ENCODE assay signal across 2 cellular contexts in the genomic region with DNA sequence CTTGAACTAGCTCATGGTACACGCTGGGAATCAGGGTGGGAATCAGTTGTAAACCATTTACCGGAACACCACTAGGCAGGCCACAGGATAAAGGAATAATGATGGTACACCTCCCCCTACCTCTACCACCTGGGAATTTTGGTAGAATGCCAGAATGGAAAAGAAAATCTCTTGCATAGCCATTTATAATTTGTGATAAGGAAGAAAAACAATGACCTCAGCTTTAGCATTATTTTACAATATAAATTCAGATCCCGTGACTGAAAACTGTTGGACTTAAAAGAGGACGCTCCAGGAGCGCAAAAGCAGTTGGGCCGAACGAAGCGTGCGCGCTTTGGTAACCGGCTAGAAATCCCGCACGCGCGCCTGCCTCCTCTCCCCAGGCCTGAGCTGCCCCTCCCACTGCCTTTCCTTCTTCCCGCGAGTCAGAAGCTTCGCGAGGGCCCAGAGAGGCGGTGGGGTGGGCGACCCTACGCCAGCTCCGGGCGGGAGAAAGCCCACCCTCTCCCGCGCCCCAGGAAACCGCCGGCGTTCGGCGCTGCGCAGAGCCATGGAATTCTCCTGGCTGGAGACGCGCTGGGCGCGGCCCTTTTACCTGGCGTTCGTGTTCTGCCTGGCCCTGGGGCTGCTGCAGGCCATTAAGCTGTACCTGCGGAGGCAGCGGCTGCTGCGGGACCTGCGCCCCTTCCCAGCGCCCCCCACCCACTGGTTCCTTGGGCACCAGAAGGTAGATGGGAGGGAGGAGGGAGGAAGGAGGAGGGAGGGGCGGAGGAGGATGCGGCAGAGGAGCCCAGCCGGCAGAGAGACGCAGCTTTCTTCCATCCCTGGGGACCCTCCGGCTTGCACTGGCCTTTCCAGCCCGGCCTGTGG.
TF ChIP-seq lines count a peak whose summit lies in the region.

TSS of gene CYP4X1 (plus strand) at position 402 of the 870 bp plus-strand sequence. CDS start at position 551, 149 bp downstream.

TF ChIP-seq in A549, 52 proteins besides CTCF, POLR2A, EP300 and RAD21 (continued from another document):
- TF ChIP-seq USF2 (IDR thresholded peaks at IDR 0.05) (no peak), EHF (CRISPR knock-in tag; IDR thresholded peaks at IDR 0.05) (no peak), CHD4 (IDR thresholded peaks at IDR 0.05; ENCODE audit: borderline replicate concordance) (no peak), FOSB (CRISPR knock-in tag; IDR thresholded peaks at IDR 0.05) (no peak), BHLHE40 (IDR thresholded peaks at IDR 0.05; ENCODE audit: low read depth, low read length) (no peak), FOXS1 (CRISPR knock-in tag; IDR thresholded peaks at IDR 0.05) (no peak), ZC3H11A (IDR thresholded peaks at IDR 0.05) (no peak), RNF2 (IDR thresholded peaks at IDR 0.05; ENCODE audit: borderline replicate concordance, low read depth) (no peak), HOXA7 (CRISPR knock-in tag; IDR thresholded peaks at IDR 0.05) (no peak), ZSCAN20 (CRISPR knock-in tag; IDR thresholded peaks at IDR 0.05) (no peak)
- TF ChIP-seq, protein P1, sequence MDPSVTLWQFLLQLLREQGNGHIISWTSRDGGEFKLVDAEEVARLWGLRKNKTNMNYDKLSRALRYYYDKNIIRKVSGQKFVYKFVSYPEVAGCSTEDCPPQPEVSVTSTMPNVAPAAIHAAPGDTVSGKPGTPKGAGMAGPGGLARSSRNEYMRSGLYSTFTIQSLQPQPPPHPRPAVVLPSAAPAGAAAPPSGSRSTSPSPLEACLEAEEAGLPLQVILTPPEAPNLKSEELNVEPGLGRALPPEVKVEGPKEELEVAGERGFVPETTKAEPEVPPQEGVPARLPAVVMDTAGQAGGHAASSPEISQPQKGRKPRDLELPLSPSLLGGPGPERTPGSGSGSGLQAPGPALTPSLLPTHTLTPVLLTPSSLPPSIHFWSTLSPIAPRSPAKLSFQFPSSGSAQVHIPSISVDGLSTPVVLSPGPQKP (IDR thresholded peaks at IDR 0.05; ENCODE audit: low read depth, low read length) = no peak
- TF ChIP-seq, protein P2, sequence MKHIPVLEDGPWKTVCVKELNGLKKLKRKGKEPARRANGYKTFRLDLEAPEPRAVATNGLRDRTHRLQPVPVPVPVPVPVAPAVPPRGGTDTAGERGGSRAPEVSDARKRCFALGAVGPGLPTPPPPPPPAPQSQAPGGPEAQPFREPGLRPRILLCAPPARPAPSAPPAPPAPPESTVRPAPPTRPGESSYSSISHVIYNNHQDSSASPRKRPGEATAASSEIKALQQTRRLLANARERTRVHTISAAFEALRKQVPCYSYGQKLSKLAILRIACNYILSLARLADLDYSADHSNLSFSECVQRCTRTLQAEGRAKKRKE (CRISPR knock-in tag; IDR thresholded peaks at IDR 0.05; ENCODE audit: low read depth) = no peak

TF ChIP-seq in neural cell, 6 proteins besides CTCF, POLR2A, EP300 and RAD21 (continued from another document):
- TF ChIP-seq REST (IDR thresholded peaks at IDR 0.05; ENCODE audit: borderline replicate concordance) (peak; percentile 57), MXI1 (conservative IDR thresholded peaks at IDR 0.05; ENCODE audit: poor library complexity, severe bottlenecking) (peak; percentile 28)
